8 cellular contexts compared by ENCODE assay signal in genomic region chr11:62546244-62546936, GRCh38. TPM values are rescaled to one million over a fixed set of nuclear protein-coding genes. Genes with fewer than 3 reads are reported as not detected.
A peak's percentile ranks its signal among the peaks of the same experiment; 100 is the strongest.
DNase-seq lines count a peak whose midpoint lies in the region; ATAC-seq, FAIRE-seq and TF ChIP-seq lines count a peak whose summit lies in the region.

AHNAK (minus strand) TSS chr11:62546806; CDS start chr11:62536098, 10,708 bp downstream.

- no peaks in the 10 kb centered on the region for H3K9me3 Mint-ChIP-seq in stimulated activated memory B cell treated with anti-CD40 and anti-IgM and Interleukin-4, amounts not matched to agents 10 μg/mL and 1 μg/mL and 100 μg/mL, for 72 hours

- H3K4me1 ChIP-seq in HepG2 (ENCODE audit: insufficient read depth, low read length), result peaks cover 71% of the 10 kb centered on the region

- TF ChIP-seq EP300 in HepG2 (IDR thresholded peaks at IDR 0.05; ENCODE audit: low read depth in 2 of 2, low read length in 2 of 2), result 0 out of 4 replicates have a peak, but pooled peaks of 1 of the 2 experiments have one; percentile 7
- no peak for TF ChIP-seq EP300 in HepG2 (CRISPR knock-in tag; IDR thresholded peaks at IDR 0.05; ENCODE audit: borderline replicate concordance)

- FAIRE-seq in HepG2 (lab: Jason Lieb, UNC), result no peak

- peak within 1 kb of the TSS; percentile 99 for H3K4me2 ChIP-seq in HepG2 (ENCODE audit: low read depth, low read length)

- no peaks in the 10 kb centered on the region for H3K9me3 ChIP-seq in HepG2 (ENCODE audit: low read length)

- peak within 1 kb of the TSS; percentile 94 for H3K4me3 Mint-ChIP-seq in stimulated activated memory B cell treated with anti-CD40 and anti-IgM and Interleukin-4, amounts not matched to agents 10 μg/mL and 1 μg/mL and 100 μg/mL, for 72 hours

- H2AFZ ChIP-seq in HepG2 (ENCODE audit: low read length), result no peak within 1 kb of the TSS

- intact Hi-C loops in dorsolateral prefrontal cortex (cut with DNase I), result loop anchor here in 1 of 2 donors (10.0 kb wide), 1 partner anchor 152 kb away; no protein-coding TSS in a partner anchor
- intact Hi-C loops in HepG2 (cut with micrococcal nuclease; ENCODE audit: unreplicated experiment), result loop anchor here (10.0 kb wide), 1 partner anchor 152 kb away; no protein-coding TSS in a partner anchor

- peaks cover 51% of the 10 kb centered on the region for H3K79me2 ChIP-seq in HepG2 (ENCODE audit: insufficient read depth, low read length)

- H3K27ac ChIP-seq in dorsolateral prefrontal cortex (peak within 1 kb of the TSS in 56 of 59 donors; percentile 24 to 92 (median 80)), HepG2 (ENCODE audit: extremely low read length, insufficient read depth, low read length) (peak within 1 kb of the TSS; percentile 96)

- peak; percentile 56 for ATAC-seq in HepG2
- peak; percentile 78 for ATAC-seq in stimulated activated memory B cell treated with anti-CD40 and anti-IgM and Interleukin-4, amounts not matched to agents 10 μg/mL and 1 μg/mL and 100 μg/mL, for 72 hours

- H4K20me1 ChIP-seq in HepG2 (ENCODE audit: insufficient read depth, low read length), result peaks cover 40% of the 10 kb centered on the region

- H3K27ac Mint-ChIP-seq in stimulated activated memory B cell treated with anti-CD40 and anti-IgM and Interleukin-4, amounts not matched to agents 10 μg/mL and 1 μg/mL and 100 μg/mL, for 72 hours, result peak within 1 kb of the TSS; percentile 92

- TSS peak; percentile 47 for BruUV-seq in HepG2 (replicated peaks; lab: Mats Ljungman, UMichigan)

- H3K27me3 ChIP-seq in dorsolateral prefrontal cortex (peaks cover 0 to 50% (median 28%) of the 10 kb centered on the region in 45 donors), HepG2 (ENCODE audit: control insufficient read depth in 1 of 2, insufficient read depth in 2 of 2, low read length in 2 of 2) (no peaks in the 10 kb centered on the region)

- H3K4me1 Mint-ChIP-seq in stimulated activated memory B cell treated with anti-CD40 and anti-IgM and Interleukin-4, amounts not matched to agents 10 μg/mL and 1 μg/mL and 100 μg/mL, for 72 hours, result peaks cover 74% of the 10 kb centered on the region

- H3K9ac ChIP-seq in HepG2 (ENCODE audit: insufficient read depth, low read depth, low read length), result peak within 1 kb of the TSS; percentile 96

- CTCF ChIA-PET in HepG2 (lab: Yijun Ruan, JAX; ENCODE audit: low intra/inter-chr PET ratio, low total read pairs), result interaction anchor here (1.1 to 1.5 kb wide), 2 partner anchors 14 to 49 kb away, joined by 3 to 4 read pairs; no protein-coding TSS in a partner anchor

- TF ChIP-seq RAD21 in HepG2 (CRISPR knock-in tag; IDR thresholded peaks at IDR 0.05), result peak; percentile 24; the same call in 1 of the 2 replicates

- peak; percentile 46 for TF ChIP-seq POLR2A in GM10847 (IDR thresholded peaks at IDR 0.05; ENCODE audit: extremely low read depth, insufficient read length)
- TF ChIP-seq POLR2A in HepG2 (IDR thresholded peaks at IDR 0.05; ENCODE audit: insufficient read depth in 1 of 2, low read depth in 2 of 2, low read length in 2 of 2), result peak in 1 of 2 experiments; percentile 56; a peak in 2 of 4 replicates

- peak within 1 kb of the TSS; percentile 41 to 79 (median 65) for H3K4me3 ChIP-seq in dorsolateral prefrontal cortex
- H3K4me3 ChIP-seq in HepG2 (replicated peaks in 1 of 3; ENCODE audit: insufficient read depth in 1 of 3, low read depth in 2 of 3, low read length in 3 of 3), result peak within 1 kb of the TSS; percentile 79 to 93 (median 79)

- H3K36me3 Mint-ChIP-seq in stimulated activated memory B cell treated with anti-CD40 and anti-IgM and Interleukin-4, amounts not matched to agents 10 μg/mL and 1 μg/mL and 100 μg/mL, for 72 hours, result peaks cover 5% of the 10 kb centered on the region

- WGBS in HepG2 (ENCODE audit: low lambda C conversion rate), result 2% methylated on average over 23 of the region's 69 CpGs

- H3K27me3 Mint-ChIP-seq in stimulated activated memory B cell treated with anti-CD40 and anti-IgM and Interleukin-4, amounts not matched to agents 10 μg/mL and 1 μg/mL and 100 μg/mL, for 72 hours, result no peaks in the 10 kb centered on the region

- peaks cover 2 to 4% of the 10 kb centered on the region in 2 experiments; a peak in 3 of 5 replicates for H3K36me3 ChIP-seq in HepG2 (replicated peaks in 1 of 2; ENCODE audit: control insufficient read depth in 1 of 2, insufficient read depth in 2 of 2, low read length in 2 of 2)

- POLR2A ChIA-PET in HepG2 (lab: Yijun Ruan, JAX), result interaction anchor here (0.6 to 4.8 kb wide), 29 partner anchors 9 to 731 kb away, joined by 3 to 45 read pairs (median 5); partner anchors contain the start of genes C11orf98, CSKMT, EEF1G and HNRNPUL2

- DNase-seq in LoVo (ENCODE audit: low spot score) (peak; percentile 51), dorsolateral prefrontal cortex (peak in 1 of 10 donors; percentile 58), HepG2 (ENCODE audit: low spot score) (no peak), NCI-H524 treated with DMSO at 0.1 percent for 48 hours (lab: John Stamatoyannopoulos, UW) (no peak), NCI-H1092 treated with DMSO at 0.1 percent for 48 hours (lab: John Stamatoyannopoulos, UW) (no peak)
- DNase-seq in activated CD4-positive, alpha-beta T cell treated with anti-CD3 and anti-CD28 coated beads for 1 hour, result peak; percentile 55

- in situ Hi-C loops in HepG2 (cut with HindIII; ENCODE audit: extremely low pct_ligation_motif_present, low pct_unique_long_range_greater_than_20kb), result no loop called here

- TF ChIP-seq CTCF in dorsolateral prefrontal cortex (IDR thresholded peaks at IDR 0.05 in 54 of 56, conservative IDR thresholded peaks at IDR 0.05 in 2 of 56; ENCODE audit: low read depth in 1 of 56, partially characterized antibody in 56 of 56), result no peak
- TF ChIP-seq CTCF in HepG2 (CRISPR knock-in tag; IDR thresholded peaks at IDR 0.05), result no peak

TF ChIP-seq in HepG2, 621 proteins besides CTCF, POLR2A, EP300 and RAD21 (continues in another document):
- TF ChIP-seq, protein P1, sequence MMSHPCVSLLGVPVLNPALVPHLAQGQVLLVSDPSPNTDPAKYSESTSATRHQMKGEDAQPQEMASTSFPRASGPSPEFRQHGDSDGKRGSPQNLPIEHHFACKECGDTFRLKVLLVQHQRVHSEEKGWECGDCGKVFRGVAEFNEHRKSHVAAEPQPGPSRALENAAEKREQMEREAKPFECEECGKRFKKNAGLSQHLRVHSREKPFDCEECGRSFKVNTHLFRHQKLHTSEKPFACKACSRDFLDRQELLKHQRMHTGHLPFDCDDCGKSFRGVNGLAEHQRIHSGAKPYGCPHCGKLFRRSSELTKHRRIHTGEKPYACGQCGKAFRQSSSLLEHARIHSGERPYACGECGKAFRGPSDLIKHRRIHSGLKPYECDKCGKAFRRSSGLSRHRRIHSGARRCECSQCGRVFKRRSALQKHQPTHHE (CRISPR knock-in tag; IDR thresholded peaks at IDR 0.05; ENCODE audit: borderline replicate concordance), result peak; percentile 60; the same call in 1 of the 2 replicates
- TF ChIP-seq, protein P2, sequence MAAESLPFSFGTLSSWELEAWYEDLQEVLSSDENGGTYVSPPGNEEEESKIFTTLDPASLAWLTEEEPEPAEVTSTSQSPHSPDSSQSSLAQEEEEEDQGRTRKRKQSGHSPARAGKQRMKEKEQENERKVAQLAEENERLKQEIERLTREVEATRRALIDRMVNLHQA (CRISPR knock-in tag; IDR thresholded peaks at IDR 0.05), result no peak
- no peak for TF ChIP-seq ZNF180 (CRISPR knock-in tag; IDR thresholded peaks at IDR 0.05; ENCODE audit: borderline replicate concordance, low read depth)
- peak; percentile 81 for TF ChIP-seq RBFOX2 (IDR thresholded peaks at IDR 0.05; ENCODE audit: low read depth, low read length)
- no peak for TF ChIP-seq ZNF790 (CRISPR knock-in tag; IDR thresholded peaks at IDR 0.05; ENCODE audit: borderline replicate concordance)
- TF ChIP-seq MAF1 (CRISPR knock-in tag; IDR thresholded peaks at IDR 0.05; ENCODE audit: borderline replicate concordance), result no peak

RNA-seq across cellular contexts. Expression of gene AHNAK, which starts in this region (rescaled TPM):
- total RNA-seq in dorsolateral prefrontal cortex (100 to 1,000 TPM in 106 of 120 experiments, 10 to 100 TPM in 14; 61.5 to 470 (median 154) TPM), HepG2 (2016; rRNA removed; fragmentation: Illumina TruSeq; extraction: Trizol) (25.0 and 40.6 TPM in 2 replicates)
- total RNA-seq in HepG2 (2016; cell fraction: cytosol; rRNA removed; fragmentation: Illumina TruSeq; extraction: Trizol; ENCODE audit: low read depth), result 2.9 and 3.7 TPM in 2 replicates
- 23.2 and 34.7 TPM in 2 replicates for total RNA-seq in HepG2 (2016; cell fraction: insoluble cytoplasmic fraction; rRNA removed; fragmentation: Illumina TruSeq; extraction: Trizol)
- total RNA-seq in HepG2 (2016; cell fraction: membrane; rRNA removed; fragmentation: Illumina TruSeq; extraction: Trizol), result 6.6 and 7.4 TPM in 2 replicates
- total RNA-seq in HepG2 (2016; cell fraction: nucleus; rRNA removed; fragmentation: Illumina TruSeq; extraction: Trizol), result 76.4 and 80.4 TPM in 2 replicates
- 22.8 and 23.4 TPM in 2 replicates for polyA plus RNA-seq in HepG2 (2011; rRNA removed)
- 14.7 and 20.1 TPM in 2 replicates for polyA plus RNA-seq in HepG2 (2011; cell fraction: cytosol; rRNA removed)
- 57.1 and 57.5 TPM in 2 replicates for polyA plus RNA-seq in HepG2 (2011; cell fraction: nucleus; rRNA removed)
- polyA plus RNA-seq in HepG2 (2012), result 55.5 and 61.9 TPM in 2 replicates
- 0.98 and 1.1 TPM in 2 replicates for polyA plus RNA-seq in HepG2 (2016; cell fraction: cytosol; fragmentation: Illumina TruSeq; extraction: Trizol; ENCODE audit: low read depth)
- 11.6 and 12.9 TPM in 2 replicates for polyA plus RNA-seq in HepG2 (2016; cell fraction: insoluble cytoplasmic fraction; fragmentation: Illumina TruSeq; extraction: Trizol; ENCODE audit: low read depth)
- 2.0 and 2.1 TPM in 2 replicates for polyA plus RNA-seq in HepG2 (2016; cell fraction: membrane; fragmentation: Illumina TruSeq; extraction: Trizol; ENCODE audit: low read depth)
- polyA plus RNA-seq in HepG2 (2016; cell fraction: nucleus; fragmentation: Illumina TruSeq; extraction: Trizol; ENCODE audit: insufficient read depth, low read depth), result 33.5 and 38.4 TPM in 2 replicates
- polyA minus RNA-seq in HepG2 (2011; rRNA and poly(A)+ RNA removed; ENCODE audit: low replicate concordance), result 99.6 and 234 TPM in 2 replicates
- polyA minus RNA-seq in HepG2 (2011; cell fraction: cytosol; rRNA and poly(A)+ RNA removed), result 122 and 157 TPM in 2 replicates
- polyA minus RNA-seq in HepG2 (2011; cell fraction: nucleus; rRNA and poly(A)+ RNA removed), result 192 and 213 TPM in 2 replicates

Comparison
In these comparisons a context has a peak if more than half of its experiments do, and no peak if none do; other contexts are left out.
1. DNase-seq: peak in LoVo (single experiment) and activated CD4-positive, alpha-beta T cell treated with anti-CD3 and anti-CD28 coated beads for 1 hour (single experiment); none in HepG2 (single experiment), NCI-H524 treated with DMSO at 0.1 percent for 48 hours (single experiment) and NCI-H1092 treated with DMSO at 0.1 percent for 48 hours (single experiment).